In genomic region chr15:89327113-89327512, GRCh38 we compare ENCODE assay signal across 15 cellular contexts.
"Had no signal": no experiment of that assay in that cellular context is flagged by ENCODE, and none has a peak within 500 bp of the region (broad histone marks: within the 10 kb centered on the region; RNA-seq: fewer than 3 reads in every experiment).

No MANE protein-coding gene starts in this region.

- H3K9me3 ChIP-seq: pancreas, tibial nerve, vagina had no signal

- H3K27ac ChIP-seq: dorsolateral prefrontal cortex, pancreas, tibial nerve, vagina had no signal

- FAIRE-seq: astrocyte, bronchial epithelial cell, islet of Langerhans, pancreas had no signal

- DNase-seq: activated CD4-positive, alpha-beta T cell treated with anti-CD3 and anti-CD28 coated beads, Interleukin-2, amount 50 U/mL, for 1 hour; activated CD4-positive, CD25-positive, alpha-beta regulatory T cell; activated gamma-delta T cell treated with Interleukin-2 at 50 U/mL for 16 hours; activated T-cell treated with anti-CD3 and anti-CD28 coated beads, Interleukin-2, amount 50 U/mL, for 48 hours; dorsolateral prefrontal cortex; midbrain; stimulated activated CD4-positive, alpha-beta T cell treated with anti-CD3 and anti-CD28 coated beads, Interleukin-12 subunit alpha, Interleukin-12 subunit beta, amount 100 ng/mL, for 4 hours; stimulated activated CD4-positive, alpha-beta T cell treated with anti-CD3 and anti-CD28 coated beads, Interleukin-2, amount 100 ng/mL, for 24 hours; substantia nigra had no signal

- ATAC-seq: pancreas had no signal

- H3K27me3 ChIP-seq: dorsolateral prefrontal cortex, pancreas, tibial nerve, vagina had no signal

- H3K4me3 ChIP-seq: dorsolateral prefrontal cortex, pancreas, tibial nerve, vagina had no signal
